ENCODE assay signal across 14 cellular contexts in the genomic region with DNA sequence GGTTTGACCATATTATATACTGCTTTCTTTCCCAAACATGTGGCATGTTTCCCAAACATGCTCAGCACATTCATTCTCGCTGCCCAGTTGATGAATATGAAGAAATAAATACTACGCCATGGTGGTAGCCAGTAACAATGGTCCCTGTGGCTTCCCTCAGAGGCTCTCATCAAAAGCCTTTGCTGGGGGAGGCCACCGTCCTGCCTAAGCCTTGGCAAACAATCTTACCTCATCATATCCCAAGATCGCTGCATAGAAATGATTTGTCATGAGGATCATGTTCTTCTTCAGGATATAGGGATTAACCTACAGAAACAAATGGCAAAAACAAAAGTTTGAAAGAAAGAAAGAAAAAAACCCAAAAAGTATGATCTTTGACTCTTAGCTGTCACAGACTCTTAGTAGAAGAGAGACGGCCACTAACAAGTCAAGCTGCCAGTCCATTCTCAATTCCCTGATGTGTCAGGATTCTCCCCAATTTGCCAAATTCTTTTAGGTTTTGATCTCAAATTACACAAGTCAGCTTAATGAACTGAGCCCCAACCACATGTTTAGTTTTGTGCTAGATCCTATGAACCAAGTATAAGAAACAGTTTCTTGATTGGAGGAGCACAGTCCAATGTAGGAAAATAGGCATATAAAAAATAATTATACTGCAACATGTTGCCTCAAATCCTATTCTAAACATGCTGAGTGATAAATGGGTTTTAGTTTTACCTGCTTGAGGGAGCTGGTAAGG. TPM values are rescaled to one million over a fixed set of nuclear protein-coding genes. Genes with fewer than 3 reads are reported as not detected.
DNase-seq lines count a peak whose midpoint lies in the region; ATAC-seq and TF ChIP-seq lines count a peak whose summit lies in the region.
"Had no signal": no experiment of that assay in that cellular context is flagged by ENCODE, and none has a peak within 500 bp of the region (broad histone marks: within the 10 kb centered on the region; RNA-seq: fewer than 3 reads in every experiment).

No MANE protein-coding gene starts in this region.

- H3K4me3 Mint-ChIP-seq in Caco-2 (ENCODE audit: unreplicated experiment) (no peak overlapping the region), HFFc6 (no peak overlapping the region)
- H3K4me3 Mint-ChIP-seq in activated naive CD8-positive, alpha-beta T cell = no peak overlapping the region
- no peak overlapping the region for H3K4me3 Mint-ChIP-seq in naive thymus-derived CD8-positive, alpha-beta T cell
- H3K4me3 Mint-ChIP-seq: activated B cell treated with CpG ODN at 0.5 μM for 24 hours, naive B cell had no signal

- H3K36me3 Mint-ChIP-seq in Caco-2 (ENCODE audit: insufficient read depth, unreplicated experiment) (peaks cover 25% of the 10 kb centered on the region), HFFc6 (ENCODE audit: low read depth) (peaks cover 16% of the 10 kb centered on the region)
- no peaks in the 10 kb centered on the region for H3K36me3 Mint-ChIP-seq in activated naive CD8-positive, alpha-beta T cell
- H3K36me3 Mint-ChIP-seq in naive thymus-derived CD8-positive, alpha-beta T cell = peaks cover 0 to 42% (median 5%) of the 10 kb centered on the region in 3 donors

- no peaks in the 10 kb centered on the region for H3K9me3 ChIP-seq in Caco-2
- H3K9me3 ChIP-seq: right lobe of liver had no signal

- POLR2A ChIA-PET in Caco-2 (lab: Charles Lee) = no interaction called here
- POLR2A ChIA-PET in naive thymus-derived CD8-positive, alpha-beta T cell (lab: Charles Lee) = no interaction called here

- H3K27me3 Mint-ChIP-seq in Caco-2 (ENCODE audit: insufficient read depth, unreplicated experiment) (no peaks in the 10 kb centered on the region), HFFc6 (ENCODE audit: insufficient read depth) (no peaks in the 10 kb centered on the region)
- H3K27me3 Mint-ChIP-seq in activated naive CD8-positive, alpha-beta T cell = no peaks in the 10 kb centered on the region
- no peaks in the 10 kb centered on the region for H3K27me3 Mint-ChIP-seq in naive thymus-derived CD8-positive, alpha-beta T cell
- H3K27me3 Mint-ChIP-seq: activated B cell treated with CpG ODN at 0.5 μM for 24 hours, naive B cell had no signal

- no peak for DNase-seq in Caco-2
- no peak for DNase-seq in HFFc6
- DNase-seq in naive thymus-derived CD8-positive, alpha-beta T cell = no peak
- no peak for DNase-seq in NCI-H187 treated with DMSO at 0.1 percent for 48 hours (lab: John Stamatoyannopoulos, UW)
- DNase-seq: activated B cell treated with CpG ODN at 0.5 μM for 24 hours; GM23248; naive B cell; NCI-H2107; right lobe of liver; stimulated activated naive CD4-positive, alpha-beta T cell treated with Interleukin-2 at 50 U/mL for 16 hours had no signal

- intact Hi-C loops in Caco-2 (cut with micrococcal nuclease; ENCODE audit: unreplicated experiment) = no loop called here

- H3K27ac Mint-ChIP-seq in Caco-2 (ENCODE audit: unreplicated experiment) (peak overlapping the region; percentile 24), HFFc6 (peak overlapping the region; percentile 70)
- H3K27ac Mint-ChIP-seq in activated naive CD8-positive, alpha-beta T cell = peak overlapping the region; percentile 78
- peak overlapping the region in 7 of 10 donors; percentile 3 to 78 (median 22) for H3K27ac Mint-ChIP-seq in naive thymus-derived CD8-positive, alpha-beta T cell
- H3K27ac Mint-ChIP-seq: activated B cell treated with CpG ODN at 0.5 μM for 24 hours had no signal

- no peaks in the 10 kb centered on the region for H3K9me3 Mint-ChIP-seq in Caco-2 (ENCODE audit: unreplicated experiment)
- H3K9me3 Mint-ChIP-seq in HFFc6 = no peaks in the 10 kb centered on the region
- no peaks in the 10 kb centered on the region for H3K9me3 Mint-ChIP-seq in activated naive CD8-positive, alpha-beta T cell (ENCODE audit: low read depth)
- no peaks in the 10 kb centered on the region for H3K9me3 Mint-ChIP-seq in naive thymus-derived CD8-positive, alpha-beta T cell
- H3K9me3 Mint-ChIP-seq: activated B cell treated with CpG ODN at 0.5 μM for 24 hours, naive B cell had no signal

- no TSS peak for BruUV-seq in Caco-2 (replicated peaks; lab: Mats Ljungman, UMichigan)

- H3K4me3 ChIP-seq in Caco-2 (ENCODE audit: low read depth, low read length) = no peak overlapping the region
- H3K4me3 ChIP-seq: GM23248, right lobe of liver had no signal

- TF ChIP-seq CTCF in Caco-2 (IDR thresholded peaks at IDR 0.05; ENCODE audit: insufficient read depth in 1 of 2, low read depth in 1 of 2, low read length in 1 of 2, severe bottlenecking in 1 of 2, unreplicated experiment in 1 of 2) = no peak
- TF ChIP-seq CTCF in HFFc6 (IDR thresholded peaks at IDR 0.05) = no peak

- CTCF ChIA-PET in Caco-2 (lab: Charles Lee) = interaction anchor here (0.7 to 1.8 kb wide), 3 partner anchors 9 to 20 kb away, joined by 3 to 7 read pairs (median 4); no protein-coding TSS in a partner anchor

- peaks cover 3% of the 10 kb centered on the region; the same call in 1 of the 2 replicates for H3K36me3 ChIP-seq in Caco-2 (ENCODE audit: control insufficient read depth, insufficient read depth, low read length)
- H3K36me3 ChIP-seq: right lobe of liver had no signal

- ATAC-seq in naive thymus-derived CD8-positive, alpha-beta T cell = no peak
- ATAC-seq in HG03095 (IDR thresholded peaks at IDR 0.05; ENCODE audit: unreplicated experiment) (no peak), HG02623 (IDR thresholded peaks at IDR 0.05; ENCODE audit: unreplicated experiment) (no peak)
- ATAC-seq: right lobe of liver had no signal

- H3K4me1 ChIP-seq in Caco-2 = peaks cover 50% of the 10 kb centered on the region

- H3K27me3 ChIP-seq in Caco-2 (replicated peaks; ENCODE audit: control insufficient read depth, insufficient read depth, low read length) = no peaks in the 10 kb centered on the region
- H3K27me3 ChIP-seq: right lobe of liver had no signal

- peaks cover 51% of the 10 kb centered on the region for H3K4me1 Mint-ChIP-seq in Caco-2 (ENCODE audit: low read depth, unreplicated experiment)
- H3K4me1 Mint-ChIP-seq in HFFc6 (ENCODE audit: low read depth) = peaks cover 81% of the 10 kb centered on the region
- H3K4me1 Mint-ChIP-seq in activated naive CD8-positive, alpha-beta T cell (ENCODE audit: low read depth) = peaks cover 26% of the 10 kb centered on the region
- peaks cover 10 to 22% (median 14%) of the 10 kb centered on the region in 4 donors for H3K4me1 Mint-ChIP-seq in naive thymus-derived CD8-positive, alpha-beta T cell

RNA-seq across cellular contexts. Expression of a gene that starts 22.4 kb away (rescaled TPM):
- total RNA-seq in Caco-2 (2022) = 0.09 TPM in 1 of 2 replicates, not detected in the other
- total RNA-seq in HFFc6 (2021; fragmentation: NEBNext Ultra II Directional; extraction: Animal tissue kit (Norgen Biotek cat#: 25700)) = not detected
- total RNA-seq in naive thymus-derived CD8-positive, alpha-beta T cell = not detected
- not detected for polyA plus RNA-seq in naive thymus-derived CD8-positive, alpha-beta T cell
- total RNA-seq: activated B cell treated with CpG ODN at 0.5 μM for 24 hours, cardiac septum, GM23248, right lobe of liver had no signal
- polyA plus RNA-seq: GM23248 had no signal

RNA-seq across cellular contexts. Expression of a gene that starts 30.1 kb away (rescaled TPM):
- total RNA-seq in Caco-2 (2022) = 403 and 420 TPM in 2 replicates
- total RNA-seq in HFFc6 (2021; fragmentation: NEBNext Ultra II Directional; extraction: Animal tissue kit (Norgen Biotek cat#: 25700)) = 100 to 1,000 TPM; 176 to 194 (median 185) TPM
- 10 to 100 TPM; 54.7 to 60.9 TPM for total RNA-seq in naive thymus-derived CD8-positive, alpha-beta T cell
- 100 to 1,000 TPM; 155 to 174 (median 157) TPM for polyA plus RNA-seq in naive thymus-derived CD8-positive, alpha-beta T cell

RNA-seq across cellular contexts. Expression of a gene that starts 36.7 kb away (rescaled TPM):
- 38.8 and 42.3 TPM in 2 replicates for total RNA-seq in Caco-2 (2022)
- 100 to 1,000 TPM in 4 of 6 experiments, 10 to 100 TPM in 2; 91.7 to 117 (median 105) TPM for total RNA-seq in HFFc6 (2021; fragmentation: NEBNext Ultra II Directional; extraction: Animal tissue kit (Norgen Biotek cat#: 25700))
- total RNA-seq in naive thymus-derived CD8-positive, alpha-beta T cell = 10 to 100 TPM; 83.4 to 85.9 TPM
- polyA plus RNA-seq in naive thymus-derived CD8-positive, alpha-beta T cell = 10 to 100 TPM in 1 of 3 donors, 1 to 10 TPM in 2; 7.6 to 12.3 (median 9.0) TPM

Comparison
In these comparisons a context has a peak if more than half of its experiments do, and no peak if none do; other contexts are left out.
1. H3K27ac Mint-ChIP-seq: peak in every context shown above with its lines; median percentile 78 in activated naive CD8-positive, alpha-beta T cell; 70 in HFFc6; 24 in Caco-2; 22 in naive thymus-derived CD8-positive, alpha-beta T cell.